ENCODE assay signal across 1 cellular context in the genomic region with DNA sequence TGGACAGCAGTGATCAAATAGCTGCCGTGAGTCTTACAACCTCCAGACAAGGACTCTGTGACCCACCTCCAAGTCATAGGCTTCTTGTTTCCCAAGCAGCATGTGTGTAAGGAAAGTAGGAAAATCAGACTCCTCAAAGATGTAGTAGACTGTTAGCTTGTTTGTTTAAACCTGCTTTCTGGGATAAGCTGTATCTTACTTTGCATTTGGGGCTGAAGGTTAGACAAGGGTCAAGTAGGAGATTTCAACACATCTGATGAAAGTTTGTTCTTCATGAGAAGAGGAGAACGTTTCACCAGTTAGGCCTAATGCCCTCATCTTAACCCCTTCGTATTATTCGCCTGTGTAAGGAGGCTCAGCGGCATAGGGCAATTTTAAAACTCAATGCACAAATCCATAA.
TF ChIP-seq lines count a peak whose summit lies in the region.

No MANE protein-coding gene starts in this region.

TF ChIP-seq in K562, 482 proteins besides CTCF, POLR2A, EP300 and RAD21 (continued from another document and continues in another):
- TF ChIP-seq REST (CRISPR knock-in tag; IDR thresholded peaks at IDR 0.05; ENCODE audit: low read depth) (no peak), ZNF766 (CRISPR knock-in tag; conservative IDR thresholded peaks at IDR 0.05) (no peak), ZNF778 (CRISPR knock-in tag; IDR thresholded peaks at IDR 0.05) (no peak), NCOA2 (IDR thresholded peaks at IDR 0.05; ENCODE audit: partially characterized antibody in 2 of 2) (no peak), CBFA2T3 (IDR thresholded peaks at IDR 0.05) (peak; percentile 58), MYC (IDR thresholded peaks at IDR 0.05; ENCODE audit: low read depth, low read length) (no peak), MYC (CRISPR knock-in tag; IDR thresholded peaks at IDR 0.05; ENCODE audit: borderline replicate concordance, low read depth) (no peak), HDAC8 (tag; IDR thresholded peaks at IDR 0.05) (no peak), TOE1 (IDR thresholded peaks at IDR 0.05; ENCODE audit: borderline replicate concordance) (no peak), TOE1 (CRISPR knock-in tag; IDR thresholded peaks at IDR 0.05; ENCODE audit: borderline replicate concordance, low read depth) (no peak), CBX3 (IDR thresholded peaks at IDR 0.05; ENCODE audit: borderline replicate concordance in 1 of 2, low read length in 2 of 2) (no peak), CCAR2 (IDR thresholded peaks at IDR 0.05; ENCODE audit: low read depth, low read length) (no peak), SRSF7 (optimal IDR thresholded peaks at IDR 0.05; ENCODE audit: low read depth, low read length) (no peak), NFE2 (IDR thresholded peaks at IDR 0.05; ENCODE audit: low read depth) (no peak), HNRNPH1 (optimal IDR thresholded peaks at IDR 0.05; ENCODE audit: low read depth, low read length) (no peak), ARID2 (IDR thresholded peaks at IDR 0.05) (no peak), ESRRA (IDR thresholded peaks at IDR 0.05; ENCODE audit: borderline replicate concordance, low read depth) (peak; percentile 52; the same call in 1 of the 2 replicates), SOX6 (IDR thresholded peaks at IDR 0.05) (no peak), ZNF347 (CRISPR knock-in tag; IDR thresholded peaks at IDR 0.05; ENCODE audit: low read depth) (no peak), MEIS2 (IDR thresholded peaks at IDR 0.05; ENCODE audit: partially characterized antibody) (no peak), CEBPB (tag; IDR thresholded peaks at IDR 0.05) (peak; percentile 36; the same call in 1 of the 2 replicates), TAF1 (IDR thresholded peaks at IDR 0.05; ENCODE audit: control insufficient read depth, extremely low read depth, insufficient read depth, low read length, severe bottlenecking) (no peak), TBP (optimal IDR thresholded peaks at IDR 0.05; ENCODE audit: low read depth, low read length) (no peak), ZBTB49 (CRISPR knock-in tag; IDR thresholded peaks at IDR 0.05; ENCODE audit: borderline replicate concordance) (no peak), E2F5 (CRISPR knock-in tag; IDR thresholded peaks at IDR 0.05) (no peak), SP2 (IDR thresholded peaks at IDR 0.05; ENCODE audit: extremely low read depth, low read depth, low read length, poor library complexity, severe bottlenecking) (no peak), ZNF79 (CRISPR knock-in tag; IDR thresholded peaks at IDR 0.05; ENCODE audit: low read depth) (no peak), DMBX1 (CRISPR knock-in tag; IDR thresholded peaks at IDR 0.05; ENCODE audit: borderline replicate concordance) (no peak), ETV5 (CRISPR knock-in tag; IDR thresholded peaks at IDR 0.05; ENCODE audit: low read depth) (no peak), FOSL1 (tag; conservative IDR thresholded peaks at IDR 0.05) (no peak), SPI1 (IDR thresholded peaks at IDR 0.05; ENCODE audit: borderline replicate concordance, low read depth, low read length) (no peak), BDP1 (IDR thresholded peaks at IDR 0.05; ENCODE audit: insufficient read depth, insufficient read length) (no peak), POLR3A (IDR thresholded peaks at IDR 0.05; ENCODE audit: borderline replicate concordance, extremely low read depth, insufficient read depth, insufficient read length) (no peak), ZKSCAN8 (CRISPR knock-in tag; IDR thresholded peaks at IDR 0.05) (no peak)
- TF ChIP-seq, protein P1, sequence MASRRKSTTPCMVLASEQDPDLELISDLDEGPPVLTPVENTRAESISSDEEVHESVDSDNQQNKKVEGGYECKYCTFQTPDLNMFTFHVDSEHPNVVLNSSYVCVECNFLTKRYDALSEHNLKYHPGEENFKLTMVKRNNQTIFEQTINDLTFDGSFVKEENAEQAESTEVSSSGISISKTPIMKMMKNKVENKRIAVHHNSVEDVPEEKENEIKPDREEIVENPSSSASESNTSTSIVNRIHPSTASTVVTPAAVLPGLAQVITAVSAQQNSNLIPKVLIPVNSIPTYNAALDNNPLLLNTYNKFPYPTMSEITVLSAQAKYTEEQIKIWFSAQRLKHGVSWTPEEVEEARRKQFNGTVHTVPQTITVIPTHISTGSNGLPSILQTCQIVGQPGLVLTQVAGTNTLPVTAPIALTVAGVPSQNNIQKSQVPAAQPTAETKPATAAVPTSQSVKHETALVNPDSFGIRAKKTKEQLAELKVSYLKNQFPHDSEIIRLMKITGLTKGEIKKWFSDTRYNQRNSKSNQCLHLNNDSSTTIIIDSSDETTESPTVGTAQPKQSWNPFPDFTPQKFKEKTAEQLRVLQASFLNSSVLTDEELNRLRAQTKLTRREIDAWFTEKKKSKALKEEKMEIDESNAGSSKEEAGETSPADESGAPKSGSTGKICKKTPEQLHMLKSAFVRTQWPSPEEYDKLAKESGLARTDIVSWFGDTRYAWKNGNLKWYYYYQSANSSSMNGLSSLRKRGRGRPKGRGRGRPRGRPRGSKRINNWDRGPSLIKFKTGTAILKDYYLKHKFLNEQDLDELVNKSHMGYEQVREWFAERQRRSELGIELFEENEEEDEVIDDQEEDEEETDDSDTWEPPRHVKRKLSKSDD (conservative IDR thresholded peaks at IDR 0.05; ENCODE audit: low read length) = no peak
- TF ChIP-seq, protein P2, sequence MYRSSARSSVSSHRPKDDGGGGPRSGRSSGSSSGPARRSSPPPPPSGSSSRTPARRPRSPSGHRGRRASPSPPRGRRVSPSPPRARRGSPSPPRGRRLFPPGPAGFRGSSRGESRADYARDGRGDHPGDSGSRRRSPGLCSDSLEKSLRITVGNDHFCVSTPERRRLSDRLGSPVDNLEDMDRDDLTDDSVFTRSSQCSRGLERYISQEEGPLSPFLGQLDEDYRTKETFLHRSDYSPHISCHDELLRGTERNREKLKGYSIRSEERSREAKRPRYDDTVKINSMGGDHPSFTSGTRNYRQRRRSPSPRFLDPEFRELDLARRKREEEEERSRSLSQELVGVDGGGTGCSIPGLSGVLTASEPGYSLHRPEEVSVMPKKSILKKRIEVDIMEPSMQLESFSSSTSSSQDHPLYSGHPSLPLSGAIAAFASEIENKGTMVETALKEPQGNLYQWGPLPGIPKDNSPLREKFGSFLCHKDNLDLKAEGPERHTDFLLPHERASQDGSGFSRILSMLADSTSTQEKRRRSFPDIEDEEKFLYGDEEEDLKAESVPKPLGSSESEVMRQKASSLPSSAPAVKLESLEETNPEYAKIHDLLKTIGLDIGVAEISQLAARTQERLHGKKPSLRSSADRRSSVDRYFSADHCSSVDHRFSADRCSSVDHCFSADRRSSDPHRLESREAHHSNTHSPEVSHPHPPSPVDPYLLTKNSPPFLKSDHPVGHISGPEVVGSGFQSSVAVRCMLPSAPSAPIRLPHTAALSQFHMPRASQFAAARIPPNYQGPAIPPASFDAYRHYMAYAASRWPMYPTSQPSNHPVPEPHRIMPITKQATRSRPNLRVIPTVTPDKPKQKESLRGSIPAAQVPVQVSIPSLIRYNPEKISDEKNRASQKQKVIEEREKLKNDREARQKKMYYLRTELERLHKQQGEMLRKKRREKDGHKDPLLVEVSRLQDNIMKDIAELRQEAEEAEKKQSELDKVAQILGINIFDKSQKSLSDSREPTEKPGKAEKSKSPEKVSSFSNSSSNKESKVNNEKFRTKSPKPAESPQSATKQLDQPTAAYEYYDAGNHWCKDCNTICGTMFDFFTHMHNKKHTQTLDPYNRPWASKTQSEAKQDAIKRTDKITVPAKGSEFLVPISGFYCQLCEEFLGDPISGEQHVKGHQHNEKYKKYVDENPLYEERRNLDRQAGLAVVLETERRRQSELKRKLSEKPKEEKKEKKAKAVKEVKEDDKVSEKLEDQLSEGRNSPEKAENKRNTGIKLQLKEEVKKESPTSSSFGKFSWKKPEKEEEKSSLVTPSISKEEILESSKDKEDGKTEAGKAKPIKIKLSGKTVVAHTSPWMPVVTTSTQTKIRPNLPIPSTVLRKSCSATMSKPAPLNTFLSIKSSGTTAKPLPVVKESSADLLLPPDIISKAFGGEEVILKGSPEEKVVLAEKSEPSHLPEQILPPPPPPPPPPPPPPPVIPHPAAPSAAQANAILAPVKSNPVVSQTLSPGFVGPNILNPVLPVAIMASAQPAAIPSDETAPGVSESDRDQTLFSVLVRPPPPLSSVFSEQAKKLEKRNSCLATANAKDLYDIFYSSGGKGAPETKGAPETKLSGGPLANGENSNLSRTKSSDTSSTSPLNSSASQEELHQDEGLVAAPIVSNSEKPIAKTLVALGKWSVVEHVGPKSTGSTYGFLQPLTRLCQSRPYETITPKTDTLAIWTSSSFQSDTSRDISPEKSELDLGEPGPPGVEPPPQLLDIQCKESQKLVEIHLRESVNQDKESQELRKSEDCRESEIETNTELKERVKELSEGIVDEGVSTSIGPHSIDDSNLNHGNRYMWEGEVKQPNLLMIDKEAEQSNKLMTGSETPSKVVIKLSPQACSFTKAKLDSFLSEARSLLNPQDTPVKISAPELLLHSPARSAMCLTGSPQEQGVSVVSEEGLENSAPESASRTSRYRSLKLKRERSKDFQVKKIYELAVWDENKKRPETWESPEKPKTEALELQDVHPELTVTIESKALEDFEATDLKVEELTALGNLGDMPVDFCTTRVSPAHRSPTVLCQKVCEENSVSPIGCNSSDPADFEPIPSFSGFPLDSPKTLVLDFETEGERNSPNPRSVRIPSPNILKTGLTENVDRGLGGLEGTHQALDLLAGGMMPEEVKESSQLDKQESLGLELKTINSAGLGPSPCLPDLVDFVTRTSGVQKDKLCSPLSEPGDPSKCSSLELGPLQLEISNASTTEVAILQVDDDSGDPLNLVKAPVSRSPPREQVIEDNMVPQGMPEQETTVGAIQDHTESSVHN (IDR thresholded peaks at IDR 0.05; ENCODE audit: borderline replicate concordance in 1 of 2, low read depth in 1 of 2) = no peak
- TF ChIP-seq, protein P3, sequence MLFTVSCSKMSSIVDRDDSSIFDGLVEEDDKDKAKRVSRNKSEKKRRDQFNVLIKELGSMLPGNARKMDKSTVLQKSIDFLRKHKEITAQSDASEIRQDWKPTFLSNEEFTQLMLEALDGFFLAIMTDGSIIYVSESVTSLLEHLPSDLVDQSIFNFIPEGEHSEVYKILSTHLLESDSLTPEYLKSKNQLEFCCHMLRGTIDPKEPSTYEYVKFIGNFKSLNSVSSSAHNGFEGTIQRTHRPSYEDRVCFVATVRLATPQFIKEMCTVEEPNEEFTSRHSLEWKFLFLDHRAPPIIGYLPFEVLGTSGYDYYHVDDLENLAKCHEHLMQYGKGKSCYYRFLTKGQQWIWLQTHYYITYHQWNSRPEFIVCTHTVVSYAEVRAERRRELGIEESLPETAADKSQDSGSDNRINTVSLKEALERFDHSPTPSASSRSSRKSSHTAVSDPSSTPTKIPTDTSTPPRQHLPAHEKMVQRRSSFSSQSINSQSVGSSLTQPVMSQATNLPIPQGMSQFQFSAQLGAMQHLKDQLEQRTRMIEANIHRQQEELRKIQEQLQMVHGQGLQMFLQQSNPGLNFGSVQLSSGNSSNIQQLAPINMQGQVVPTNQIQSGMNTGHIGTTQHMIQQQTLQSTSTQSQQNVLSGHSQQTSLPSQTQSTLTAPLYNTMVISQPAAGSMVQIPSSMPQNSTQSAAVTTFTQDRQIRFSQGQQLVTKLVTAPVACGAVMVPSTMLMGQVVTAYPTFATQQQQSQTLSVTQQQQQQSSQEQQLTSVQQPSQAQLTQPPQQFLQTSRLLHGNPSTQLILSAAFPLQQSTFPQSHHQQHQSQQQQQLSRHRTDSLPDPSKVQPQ (CRISPR knock-in tag; IDR thresholded peaks at IDR 0.05; ENCODE audit: borderline replicate concordance) = no peak
